ENCODE assay signal across 28 cellular contexts in the genomic region with DNA sequence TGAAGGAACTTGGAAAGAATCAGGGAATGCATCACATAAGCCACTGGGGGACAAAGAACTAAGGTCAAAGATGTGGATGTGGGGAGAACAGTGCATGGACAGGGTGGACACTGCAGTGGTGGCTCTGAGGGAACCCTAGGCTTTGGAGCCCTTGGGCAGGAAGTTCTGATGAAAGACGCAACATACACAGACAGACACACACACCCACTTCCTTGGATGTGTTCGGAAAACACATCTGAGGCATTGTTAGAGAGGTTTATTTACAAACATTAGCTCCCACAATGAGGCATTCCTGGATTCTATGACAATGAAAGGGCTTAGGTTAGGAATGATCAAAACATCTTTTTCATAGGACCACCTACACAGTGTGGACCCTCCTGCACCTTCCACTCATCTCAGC. TPM values are rescaled to one million over a fixed set of nuclear protein-coding genes. Genes with fewer than 3 reads are reported as not detected.
DNase-seq lines count a peak whose midpoint lies in the region; ATAC-seq and TF ChIP-seq lines count a peak whose summit lies in the region.
"Had no signal": no experiment of that assay in that cellular context is flagged by ENCODE, and none has a peak within 500 bp of the region (broad histone marks: within the 10 kb centered on the region; RNA-seq: fewer than 3 reads in every experiment).

No MANE protein-coding gene starts in this region.

- peak overlapping the region in 7 of 10 donors; percentile 25 to 84 (median 52) for H3K27ac Mint-ChIP-seq in naive thymus-derived CD8-positive, alpha-beta T cell
- H3K27ac Mint-ChIP-seq in stimulated activated naive CD8-positive, alpha-beta T cell treated with anti-CD3 and anti-CD28 coated beads, Interleukin-15, amount 100 ng/mL, for 72 hours, result no peak overlapping the region

- H3K27ac ChIP-seq in esophagus muscularis mucosa (replicated peaks in 1 of 4) (peak overlapping the region; percentile 70 to 78 (median 74)), stomach (peak overlapping the region in 3 of 5 donors; percentile 37 to 75 (median 38)), aorta (ENCODE audit: low read depth in 1 of 2, low read length in 2 of 2) (peak overlapping the region; percentile 86 to 90), PC-9 (no peak overlapping the region)
- H3K27ac ChIP-seq: GM23248 had no signal

- peaks cover 0 to 11% (median 0%) of the 10 kb centered on the region in 5 donors for H3K27me3 Mint-ChIP-seq in naive thymus-derived CD8-positive, alpha-beta T cell
- H3K27me3 Mint-ChIP-seq in stimulated activated naive CD8-positive, alpha-beta T cell treated with anti-CD3 and anti-CD28 coated beads, Interleukin-15, amount 100 ng/mL, for 72 hours, result peaks cover 3% of the 10 kb centered on the region

- H3K4me2 ChIP-seq in PC-9, result no peak overlapping the region

- 79% methylated on average over 2 of the region's 2 CpGs for WGBS in esophagus muscularis mucosa
- WGBS in stomach, 5 donors, result 71 to 86% (median 84%) methylated on average over 2 of the region's 2 CpGs
- 85 to 87% methylated on average over 2 of the region's 2 CpGs for WGBS in aorta, 2 donors

- H3K79me2 ChIP-seq in PC-9 (ENCODE audit: low read depth), result no peaks in the 10 kb centered on the region

- H3K36me3 Mint-ChIP-seq in naive thymus-derived CD8-positive, alpha-beta T cell, result no peaks in the 10 kb centered on the region
- H3K36me3 Mint-ChIP-seq: CD8-positive, alpha-beta memory T cell had no signal

- CTCF ChIA-PET in PC-9 (lab: Charles Lee), result no interaction called here

- DNase-seq in esophagus muscularis mucosa (ENCODE audit: extremely low spot score), result no peak
- DNase-seq in naive thymus-derived CD8-positive, alpha-beta T cell, result no peak
- no peak for DNase-seq in stomach
- DNase-seq in aorta, result no peak
- no peak for DNase-seq in PC-9
- DNase-seq in GM13977 (ENCODE audit: low spot score), result no peak
- no peak for DNase-seq in stimulated activated naive CD8-positive, alpha-beta T cell treated with anti-CD3 and anti-CD28 coated beads, Interleukin-15, amount 100 ng/mL, for 72 hours
- DNase-seq in central memory CD4-positive, alpha-beta T cell, result no peak
- DNase-seq: C1 segment of cervical spinal cord; CD8-positive, alpha-beta memory T cell; DMS 273 treated with DMSO at 0.1 percent for 48 hours; DMS79; EL; GDM1; H7; Kasumi-1; NCI-H1092 treated with DMSO at 0.1 percent for 48 hours; NCI-H1436; NCI-H187 treated with DMSO at 0.1 percent for 48 hours; NCI-H2171 treated with DMSO at 0.1 percent for 48 hours; NCI-H524 treated with DMSO at 0.1 percent for 48 hours; NCI-H774 had no signal

- H3K36me3 ChIP-seq in esophagus muscularis mucosa (no peaks in the 10 kb centered on the region), stomach (no peaks in the 10 kb centered on the region), aorta (ENCODE audit: control insufficient read depth in 1 of 2, insufficient read depth in 2 of 2, low read length in 1 of 2) (no peaks in the 10 kb centered on the region), PC-9 (ENCODE audit: low read depth) (no peaks in the 10 kb centered on the region)

- no peaks in the 10 kb centered on the region for H3K9me3 Mint-ChIP-seq in naive thymus-derived CD8-positive, alpha-beta T cell
- no peaks in the 10 kb centered on the region for H3K9me3 Mint-ChIP-seq in stimulated activated naive CD8-positive, alpha-beta T cell treated with anti-CD3 and anti-CD28 coated beads, Interleukin-15, amount 100 ng/mL, for 72 hours

- ATAC-seq in naive thymus-derived CD8-positive, alpha-beta T cell, result no peak
- no peak for ATAC-seq in aorta (ENCODE audit: low FRiP score)
- no peak for ATAC-seq in stimulated activated naive CD8-positive, alpha-beta T cell treated with anti-CD3 and anti-CD28 coated beads, Interleukin-15, amount 100 ng/mL, for 72 hours
- ATAC-seq: GM12878, K562 had no signal

- no peaks in the 10 kb centered on the region for H3K9me2 ChIP-seq in PC-9 (ENCODE audit: insufficient read depth)

- TF ChIP-seq CTCF in esophagus muscularis mucosa (IDR thresholded peaks at IDR 0.05) (no peak), stomach (IDR thresholded peaks at IDR 0.05) (no peak), PC-9 (conservative IDR thresholded peaks at IDR 0.05) (no peak), GM13977 (IDR thresholded peaks at IDR 0.05; ENCODE audit: extremely low read depth, insufficient read depth, missing control alignments) (no peak)

- peak overlapping the region in 5 of 10 donors; percentile 28 to 42 (median 36) for H3K4me3 Mint-ChIP-seq in naive thymus-derived CD8-positive, alpha-beta T cell
- H3K4me3 Mint-ChIP-seq in stimulated activated naive CD8-positive, alpha-beta T cell treated with anti-CD3 and anti-CD28 coated beads, Interleukin-15, amount 100 ng/mL, for 72 hours, result no peak overlapping the region
- H3K4me3 Mint-ChIP-seq: CD8-positive, alpha-beta memory T cell had no signal

- POLR2A ChIA-PET in naive thymus-derived CD8-positive, alpha-beta T cell (lab: Charles Lee), result no interaction called here
- POLR2A ChIA-PET in PC-9 (lab: Charles Lee; ENCODE audit: unreplicated experiment), result no interaction called here

- H4K20me1 ChIP-seq in PC-9 (ENCODE audit: insufficient read depth), result no peaks in the 10 kb centered on the region

- TF ChIP-seq POLR2A in esophagus muscularis mucosa (IDR thresholded peaks at IDR 0.05; ENCODE audit: low read depth), result no peak
- TF ChIP-seq POLR2A in stomach (IDR thresholded peaks at IDR 0.05), result no peak

- in situ Hi-C loops in GM13977 (cut with MboI; ENCODE audit: low pct_unique_long_range_greater_than_20kb, low sequenced_read_pairs, unreplicated experiment), result no loop called here

- H3K4me1 Mint-ChIP-seq in naive thymus-derived CD8-positive, alpha-beta T cell, result peaks cover 25 to 55% (median 44%) of the 10 kb centered on the region in 4 donors
- H3K4me1 Mint-ChIP-seq in stimulated activated naive CD8-positive, alpha-beta T cell treated with anti-CD3 and anti-CD28 coated beads, Interleukin-15, amount 100 ng/mL, for 72 hours, result peaks cover 37% of the 10 kb centered on the region

- H3K4me3 ChIP-seq in esophagus muscularis mucosa, result no peak overlapping the region
- H3K4me3 ChIP-seq in stomach, result no peak overlapping the region
- H3K4me3 ChIP-seq in aorta (ENCODE audit: low read length in 2 of 2), result no peak overlapping the region
- no peak overlapping the region for H3K4me3 ChIP-seq in PC-9
- H3K4me3 ChIP-seq: GM12878, GM23248, K562 had no signal

- intact Hi-C loops in esophagus muscularis mucosa (cut with DNase I), result no loop called here
- intact Hi-C loops in stomach (cut with DNase I; ENCODE audit: low total_unique reads), result no loop called here
- intact Hi-C loops in aorta (cut with DNase I), result no loop called here
- intact Hi-C loops in PC-9 (cut with micrococcal nuclease; ENCODE audit: unreplicated experiment), result no loop called here

- H3F3A ChIP-seq in PC-9 (ENCODE audit: insufficient read depth, low read depth), result no peaks in the 10 kb centered on the region

- H2AFZ ChIP-seq in PC-9, result no peak overlapping the region
- H2AFZ ChIP-seq: GM23248 had no signal

- peaks cover 9 to 46% (median 33%) of the 10 kb centered on the region in 4 donors for H3K4me1 ChIP-seq in esophagus muscularis mucosa
- peaks cover 0 to 22% (median 5%) of the 10 kb centered on the region in 4 donors for H3K4me1 ChIP-seq in stomach
- H3K4me1 ChIP-seq in aorta (ENCODE audit: control insufficient read depth in 1 of 2, insufficient read depth in 2 of 2, low read length in 2 of 2), result peaks cover 0 to 14% of the 10 kb centered on the region in 2 donors
- H3K4me1 ChIP-seq in PC-9 (replicated peaks; ENCODE audit: insufficient read depth), result no peaks in the 10 kb centered on the region

- H3K9me3 ChIP-seq in esophagus muscularis mucosa, result no peaks in the 10 kb centered on the region
- H3K9me3 ChIP-seq in stomach, result no peaks in the 10 kb centered on the region
- H3K9me3 ChIP-seq in aorta (ENCODE audit: control insufficient read depth, low read length), result no peaks in the 10 kb centered on the region
- no peaks in the 10 kb centered on the region for H3K9me3 ChIP-seq in PC-9 (ENCODE audit: insufficient read depth, low read depth)

- no TSS peak for BruUV-seq in PC-9 (replicated peaks; lab: Mats Ljungman, UMichigan)

- no peak for TF ChIP-seq EP300 in esophagus muscularis mucosa (IDR thresholded peaks at IDR 0.05)
- TF ChIP-seq EP300 in stomach (IDR thresholded peaks at IDR 0.05), result no peak

- no peaks in the 10 kb centered on the region for H3K27me3 ChIP-seq in esophagus muscularis mucosa
- H3K27me3 ChIP-seq in stomach, result peaks cover 0 to 4% (median 0%) of the 10 kb centered on the region in 3 donors
- no peaks in the 10 kb centered on the region for H3K27me3 ChIP-seq in aorta (ENCODE audit: control insufficient read depth in 1 of 2, insufficient read depth in 2 of 2, low read length in 1 of 2)
- H3K27me3 ChIP-seq in PC-9 (ENCODE audit: insufficient read depth, low read depth), result peaks cover 76% of the 10 kb centered on the region

RNA-seq across cellular contexts. Expression of a gene that starts 6.2 kb away (rescaled TPM):
- total RNA-seq in esophagus muscularis mucosa, result 10 to 100 TPM; 16.9 to 32.8 (median 23.5) TPM
- 1 to 10 TPM; 1.2 to 2.0 TPM for total RNA-seq in naive thymus-derived CD8-positive, alpha-beta T cell
- polyA plus RNA-seq in naive thymus-derived CD8-positive, alpha-beta T cell, result 1 to 10 TPM in 1 of 3 donors, under 1 TPM in 1, not detected in 1; 0.58 to 1.3 TPM
- 10 to 100 TPM in 2 of 5 donors, 1 to 10 TPM in 2, not detected in 1; 2.8 to 25.8 (median 9.5) TPM for total RNA-seq in stomach
- 1 to 10 TPM in 1 of 3 donors, under 1 TPM in 2; 0.55 to 1.7 (median 0.87) TPM for polyA plus RNA-seq in stomach
- total RNA-seq in aorta, result 10 to 100 TPM; 12.5 to 14.3 TPM
- 1 to 10 TPM; 3.9 to 4.5 TPM for polyA plus RNA-seq in aorta
- total RNA-seq in PC-9 (2021), result not detected in 2 replicates
- total RNA-seq: GM12878, GM23248, HT1080, K562, M059J had no signal
- polyA plus RNA-seq: GM23248, K562 had no signal

RNA-seq across cellular contexts. Expression of a gene that starts 51.0 kb away (rescaled TPM):
- total RNA-seq in esophagus muscularis mucosa (1 to 10 TPM in 2 of 4 donors, under 1 TPM in 2; 0.29 to 2.1 (median 1.1) TPM), stomach (1 to 10 TPM in 2 of 5 donors, not detected in 3; 1.8 to 4.1 TPM), aorta (1 to 10 TPM; 1.3 to 2.5 TPM), PC-9 (2021) (2.0 and 3.6 TPM in 2 replicates)
- total RNA-seq in naive thymus-derived CD8-positive, alpha-beta T cell, result not detected
- polyA plus RNA-seq in naive thymus-derived CD8-positive, alpha-beta T cell, result not detected
- polyA plus RNA-seq in stomach (1 to 10 TPM in 1 of 3 donors, under 1 TPM in 2; 0.40 to 1.2 (median 0.44) TPM), aorta (1 to 10 TPM; 2.9 to 6.6 TPM)
- total RNA-seq: A673; CD8-positive, alpha-beta memory T cell; GM23248; H7; K562 had no signal
- polyA plus RNA-seq: CD8-positive, alpha-beta memory T cell; GM23248; K562 had no signal

Comparison
In these comparisons a context has a peak if more than half of its experiments do, and no peak if none do; other contexts are left out.
1. H3K27ac Mint-ChIP-seq: peak in naive thymus-derived CD8-positive, alpha-beta T cell (7 of 10); none in stimulated activated naive CD8-positive, alpha-beta T cell treated with anti-CD3 and anti-CD28 coated beads, Interleukin-15, amount 100 ng/mL, for 72 hours (0 of 2).